ENCODE assay signal across 2 cellular contexts in genomic region chr5:87300176-87300575, GRCh38.
TF ChIP-seq lines count a peak whose summit lies in the region.

No MANE protein-coding gene starts in this region.

TF ChIP-seq in SK-N-SH, 30 proteins besides CTCF, POLR2A, EP300 and RAD21:
- TF ChIP-seq ZBTB33 (IDR thresholded peaks at IDR 0.05; ENCODE audit: borderline replicate concordance, low read depth) (no peak), FOSL2 (IDR thresholded peaks at IDR 0.05; ENCODE audit: borderline replicate concordance, low read depth) (no peak), SMC3 (IDR thresholded peaks at IDR 0.05; ENCODE audit: low read depth, low read length) (no peak), REST (IDR thresholded peaks at IDR 0.05; ENCODE audit: low read depth, low read length) (no peak), GABPA (IDR thresholded peaks at IDR 0.05; ENCODE audit: low read depth) (no peak), TAF1 (IDR thresholded peaks at IDR 0.05; ENCODE audit: borderline replicate concordance, low read depth, low read length) (no peak), YY1 (IDR thresholded peaks at IDR 0.05; ENCODE audit: low read depth) (no peak), ELF1 (IDR thresholded peaks at IDR 0.05) (no peak), SIN3A (IDR thresholded peaks at IDR 0.05; ENCODE audit: borderline replicate concordance, low read depth, low read length) (no peak), CHD2 (IDR thresholded peaks at IDR 0.05; ENCODE audit: low read length, partially characterized antibody) (no peak), MAX (IDR thresholded peaks at IDR 0.05; ENCODE audit: low read depth) (no peak), MEF2A (IDR thresholded peaks at IDR 0.05; ENCODE audit: borderline replicate concordance, low read depth) (no peak), FOXJ3 (CRISPR knock-in tag; IDR thresholded peaks at IDR 0.05) (no peak), RFX5 (IDR thresholded peaks at IDR 0.05; ENCODE audit: low read length) (no peak), JUND (IDR thresholded peaks at IDR 0.05) (no peak), TEAD4 (IDR thresholded peaks at IDR 0.05; ENCODE audit: borderline replicate concordance, insufficient read depth) (no peak), NFIC (IDR thresholded peaks at IDR 0.05; ENCODE audit: borderline replicate concordance) (no peak), PBX3 (IDR thresholded peaks at IDR 0.05) (no peak), FOXM1 (IDR thresholded peaks at IDR 0.05; ENCODE audit: low read depth) (no peak), USF1 (IDR thresholded peaks at IDR 0.05; ENCODE audit: borderline replicate concordance, low read depth) (no peak)
TF ChIP-seq in SK-N-SH: peak in this region for 0.

TF ChIP-seq in SK-N-SH treated with all-trans-retinoic acid at 6 μM for 48 hours, 23 proteins besides CTCF, POLR2A, EP300 and RAD21 (continued from another document):
- TF ChIP-seq POU6F1 (CRISPR knock-in tag; IDR thresholded peaks at IDR 0.05; ENCODE audit: borderline replicate concordance, low read depth) = no peak
- TF ChIP-seq ZC3H10 (CRISPR knock-in tag; IDR thresholded peaks at IDR 0.05) = no peak
- no peak for TF ChIP-seq GLIS3 (CRISPR knock-in tag; IDR thresholded peaks at IDR 0.05)
- no peak for TF ChIP-seq RARB (CRISPR knock-in tag; IDR thresholded peaks at IDR 0.05)
